Comparison of ENCODE assay signal across 15 cellular contexts in the genomic region with DNA sequence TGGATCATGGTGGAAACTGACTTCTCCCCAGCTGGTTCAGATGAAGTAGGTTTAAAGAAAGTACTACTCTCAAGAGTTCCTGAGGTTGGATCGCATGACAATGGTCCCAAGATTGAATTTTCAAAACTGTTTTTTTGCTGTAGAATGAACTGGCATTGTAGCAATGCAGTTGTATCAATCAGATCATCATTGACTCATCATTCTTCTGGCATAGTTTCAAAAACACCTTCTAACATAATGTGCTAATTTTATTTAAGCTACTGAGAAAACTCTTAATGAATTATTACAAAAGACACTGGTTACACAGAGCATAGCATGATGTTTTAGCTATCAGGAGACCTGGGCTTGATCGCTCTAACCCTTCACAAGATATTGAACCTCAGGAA.
DNase-seq lines count a peak whose midpoint lies in the region; ATAC-seq and TF ChIP-seq lines count a peak whose summit lies in the region.
"Had no signal": no experiment of that assay in that cellular context is flagged by ENCODE, and none has a peak within 500 bp of the region (broad histone marks: within the 10 kb centered on the region; RNA-seq: fewer than 3 reads in every experiment).

No MANE protein-coding gene starts in this region.

- no peak overlapping the region for H3K27ac Mint-ChIP-seq in GM23338
- no peak overlapping the region for H3K27ac Mint-ChIP-seq in activated CD4-positive, alpha-beta memory T cell treated with anti-CD3 and anti-CD28 coated beads for 36 hours
- H3K27ac Mint-ChIP-seq: B cell; CD8-positive, alpha-beta T cell had no signal

- no peak for TF ChIP-seq CTCF in GM23338 (conservative IDR thresholded peaks at IDR 0.05; ENCODE audit: low read depth in 2 of 2)
- no peak for TF ChIP-seq CTCF in RWPE1 (conservative IDR thresholded peaks at IDR 0.05; ENCODE audit: low read depth)

- intact Hi-C loops in activated CD4-positive, alpha-beta memory T cell treated with anti-CD3 and anti-CD28 coated beads for 36 hours (cut with micrococcal nuclease), result no loop called here

- DNase-seq in GM23338 (ENCODE audit: low spot score) (no peak), RWPE1 (ENCODE audit: low spot score) (peak; percentile 4), caudate nucleus (lab: John Stamatoyannopoulos, UW) (peak in 1 of 61 donors; percentile 3), kidney tubule cell (ENCODE audit: low spot score) (peak; percentile 4), NCI-H524 treated with DMSO at 0.1 percent for 48 hours (lab: John Stamatoyannopoulos, UW) (no peak)
- DNase-seq in activated CD4-positive, alpha-beta memory T cell treated with anti-CD3 and anti-CD28 coated beads for 36 hours, result no peak
- DNase-seq: Calu3; CD8-positive, alpha-beta T cell; DMS79 treated with DMSO at 0.1 percent for 48 hours; IMR-90 had no signal

- ATAC-seq in GM23338 (no peak), HG02798 (IDR thresholded peaks at IDR 0.05; ENCODE audit: poor library complexity, unreplicated experiment) (no peak)
- ATAC-seq: CD8-positive, alpha-beta T cell had no signal

- CTCF ChIA-PET in RWPE1 (lab: Yijun Ruan, JAX), result interaction anchor here (0.7 kb wide), 2 partner anchors 187 to 1469 kb away, joined by 3 read pairs; no protein-coding TSS in a partner anchor
- CTCF ChIA-PET in activated CD4-positive, alpha-beta memory T cell treated with anti-CD3 and anti-CD28 coated beads for 36 hours (lab: Charles Lee), result interaction anchor here (1.0 kb wide), 1 partner anchor 11 kb away, joined by 4 read pairs; no protein-coding TSS in a partner anchor

- H3K4me3 ChIP-seq in GM23338, result no peak overlapping the region
- H3K4me3 ChIP-seq: BLaER1 treated with 17β-estradiol and CSF1 and Interleukin-3, amounts not matched to agents 10 nM and 100 nM; HAP-1; K562 had no signal

- no peaks in the 10 kb centered on the region for H3K27me3 ChIP-seq in GM23338 (ENCODE audit: insufficient read depth)
- H3K27me3 ChIP-seq: BLaER1 treated with 17β-estradiol and CSF1 and Interleukin-3, amounts not matched to agents 10 nM and 100 nM had no signal

- H3K79me2 ChIP-seq in GM23338 (replicated peaks; ENCODE audit: insufficient read depth), result no peaks in the 10 kb centered on the region

- H3K9me2 ChIP-seq in GM23338 (ENCODE audit: insufficient read depth), result 0 out of 2 replicates have a peak, but pooled peaks cover 3% of the 10 kb centered on the region

- H3K4me3 Mint-ChIP-seq in GM23338, result no peak overlapping the region
- no peak overlapping the region for H3K4me3 Mint-ChIP-seq in activated CD4-positive, alpha-beta memory T cell treated with anti-CD3 and anti-CD28 coated beads for 36 hours
- H3K4me3 Mint-ChIP-seq: B cell; CD8-positive, alpha-beta T cell had no signal

- H3F3A ChIP-seq in GM23338 (replicated peaks; ENCODE audit: low read depth), result no peaks in the 10 kb centered on the region

- no peaks in the 10 kb centered on the region for H3K27me3 Mint-ChIP-seq in GM23338 (ENCODE audit: insufficient read depth, low read depth, poor library complexity)
- H3K27me3 Mint-ChIP-seq in activated CD4-positive, alpha-beta memory T cell treated with anti-CD3 and anti-CD28 coated beads for 36 hours, result no peaks in the 10 kb centered on the region

- POLR2A ChIA-PET in RWPE1 (lab: Yijun Ruan, JAX; ENCODE audit: low non-redundant PET), result no interaction called here
- POLR2A ChIA-PET in activated CD4-positive, alpha-beta memory T cell treated with anti-CD3 and anti-CD28 coated beads for 36 hours (lab: Charles Lee), result no interaction called here

- H3K4me1 ChIP-seq in GM23338 (ENCODE audit: insufficient read depth), result no peaks in the 10 kb centered on the region
- H3K4me1 ChIP-seq: HAP-1 had no signal

- H3K36me3 Mint-ChIP-seq in GM23338 (ENCODE audit: low read depth), result no peaks in the 10 kb centered on the region
- no peaks in the 10 kb centered on the region for H3K36me3 Mint-ChIP-seq in activated CD4-positive, alpha-beta memory T cell treated with anti-CD3 and anti-CD28 coated beads for 36 hours

- peak overlapping the region; percentile 44; the same call in 1 of the 2 replicates for H2AFZ ChIP-seq in GM23338

- no peak overlapping the region for H3K4me2 ChIP-seq in GM23338
- H3K4me2 ChIP-seq: BLaER1 treated with 17β-estradiol and CSF1 and Interleukin-3, amounts not matched to agents 10 nM and 100 nM had no signal

- no peaks in the 10 kb centered on the region for H3K9me3 Mint-ChIP-seq in GM23338
- no peaks in the 10 kb centered on the region for H3K9me3 Mint-ChIP-seq in activated CD4-positive, alpha-beta memory T cell treated with anti-CD3 and anti-CD28 coated beads for 36 hours
- H3K9me3 Mint-ChIP-seq: CD8-positive, alpha-beta T cell had no signal

- H3K4me1 Mint-ChIP-seq in GM23338, result peaks cover 9% of the 10 kb centered on the region; the same call in 2 of the 3 replicates
- H3K4me1 Mint-ChIP-seq in activated CD4-positive, alpha-beta memory T cell treated with anti-CD3 and anti-CD28 coated beads for 36 hours (ENCODE audit: low read depth), result peaks cover 20% of the 10 kb centered on the region

- no peak overlapping the region for H3K27ac ChIP-seq in GM23338 (ENCODE audit: low read depth)
- no peak overlapping the region for H3K27ac ChIP-seq in RWPE1
- peak overlapping the region; percentile 14 for H3K27ac ChIP-seq in caudate nucleus (ENCODE audit: low read depth, low read length)
- H3K27ac ChIP-seq: BLaER1 treated with 17β-estradiol and CSF1 and Interleukin-3, amounts not matched to agents 10 nM and 100 nM had no signal

- no peaks in the 10 kb centered on the region for H3K36me3 ChIP-seq in GM23338 (ENCODE audit: insufficient read depth)
- H3K36me3 ChIP-seq: BLaER1 treated with 17β-estradiol and CSF1 and Interleukin-3, amounts not matched to agents 10 nM and 100 nM; HAP-1 had no signal

- no peaks in the 10 kb centered on the region for H4K20me1 ChIP-seq in GM23338 (replicated peaks; ENCODE audit: insufficient read depth)
- H4K20me1 ChIP-seq: BLaER1 treated with 17β-estradiol and CSF1 and Interleukin-3, amounts not matched to agents 10 nM and 100 nM had no signal

TF ChIP-seq in GM23338, 12 proteins besides CTCF, POLR2A, EP300 and RAD21 (continues in another document):
- no peak for TF ChIP-seq REST (IDR thresholded peaks at IDR 0.05; ENCODE audit: unreplicated experiment)
- TF ChIP-seq EZH2 (IDR thresholded peaks at IDR 0.05; ENCODE audit: low read depth, unreplicated experiment), result no peak
- TF ChIP-seq, protein P1, sequence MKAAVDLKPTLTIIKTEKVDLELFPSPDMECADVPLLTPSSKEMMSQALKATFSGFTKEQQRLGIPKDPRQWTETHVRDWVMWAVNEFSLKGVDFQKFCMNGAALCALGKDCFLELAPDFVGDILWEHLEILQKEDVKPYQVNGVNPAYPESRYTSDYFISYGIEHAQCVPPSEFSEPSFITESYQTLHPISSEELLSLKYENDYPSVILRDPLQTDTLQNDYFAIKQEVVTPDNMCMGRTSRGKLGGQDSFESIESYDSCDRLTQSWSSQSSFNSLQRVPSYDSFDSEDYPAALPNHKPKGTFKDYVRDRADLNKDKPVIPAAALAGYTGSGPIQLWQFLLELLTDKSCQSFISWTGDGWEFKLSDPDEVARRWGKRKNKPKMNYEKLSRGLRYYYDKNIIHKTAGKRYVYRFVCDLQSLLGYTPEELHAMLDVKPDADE (IDR thresholded peaks at IDR 0.05), result no peak
- no peak for TF ChIP-seq ZNF114 (CRISPR knock-in tag; IDR thresholded peaks at IDR 0.05)
- no peak for TF ChIP-seq POLR2AphosphoS5 (IDR thresholded peaks at IDR 0.05; ENCODE audit: low read depth)
- no peak for TF ChIP-seq STAT1 (IDR thresholded peaks at IDR 0.05; ENCODE audit: unreplicated experiment)
- TF ChIP-seq CREB1 (CRISPR knock-in tag; IDR thresholded peaks at IDR 0.05; ENCODE audit: low read depth), result no peak
- no peak for TF ChIP-seq EZH2phosphoT487 (IDR thresholded peaks at IDR 0.05; ENCODE audit: unreplicated experiment)
- TF ChIP-seq ZNF331 (CRISPR knock-in tag; IDR thresholded peaks at IDR 0.05; ENCODE audit: low read depth), result no peak
- no peak for TF ChIP-seq NANOG (IDR thresholded peaks at IDR 0.05; ENCODE audit: borderline replicate concordance)

Comparison
In these comparisons a context has a peak if more than half of its experiments do, and no peak if none do; other contexts are left out.
1. DNase-seq: peak in RWPE1 (single experiment) and kidney tubule cell (single experiment); none in GM23338 (single experiment), NCI-H524 treated with DMSO at 0.1 percent for 48 hours (single experiment) and activated CD4-positive, alpha-beta memory T cell treated with anti-CD3 and anti-CD28 coated beads for 36 hours (single experiment).